ENCODE assay signal across 1 cellular context in the genomic region with DNA sequence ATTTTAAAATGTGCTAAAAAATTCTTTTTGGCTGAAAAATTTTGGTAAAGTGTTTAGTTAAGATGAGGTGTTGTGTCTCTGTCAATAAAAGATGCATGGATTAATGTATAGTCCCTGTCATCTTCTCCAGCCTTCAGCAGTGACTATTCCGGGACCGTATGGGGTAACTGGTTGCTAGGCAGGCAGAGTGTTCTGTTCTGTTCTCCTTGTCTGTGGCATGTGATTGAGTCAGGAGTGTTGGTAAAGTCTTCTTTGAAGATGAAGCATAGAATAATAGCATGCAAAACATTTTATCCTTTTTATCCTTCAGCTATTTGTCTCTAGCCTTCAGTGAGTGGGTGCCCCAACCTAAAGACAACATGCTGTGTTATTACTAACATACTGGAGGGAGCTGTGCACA.
TF ChIP-seq lines count a peak whose summit lies in the region.

No MANE protein-coding gene starts in this region.

TF ChIP-seq in WTC11, 78 proteins besides CTCF, POLR2A, EP300 and RAD21 (continued from another document):
- TF ChIP-seq E2F1 (CRISPR knock-in tag; IDR thresholded peaks at IDR 0.05) = no peak
- TF ChIP-seq ATF2 (CRISPR knock-in tag; IDR thresholded peaks at IDR 0.05; ENCODE audit: borderline replicate concordance, low read depth) = no peak
- TF ChIP-seq PREB (CRISPR knock-in tag; IDR thresholded peaks at IDR 0.05; ENCODE audit: borderline replicate concordance) = no peak
- TF ChIP-seq NR3C1 (CRISPR knock-in tag; conservative IDR thresholded peaks at IDR 0.05; ENCODE audit: low read depth) = no peak
- no peak for TF ChIP-seq IRF2 (CRISPR knock-in tag; IDR thresholded peaks at IDR 0.05; ENCODE audit: borderline replicate concordance, low read depth)
- TF ChIP-seq TEAD1 (CRISPR knock-in tag; IDR thresholded peaks at IDR 0.05) = no peak
- TF ChIP-seq, protein P1, sequence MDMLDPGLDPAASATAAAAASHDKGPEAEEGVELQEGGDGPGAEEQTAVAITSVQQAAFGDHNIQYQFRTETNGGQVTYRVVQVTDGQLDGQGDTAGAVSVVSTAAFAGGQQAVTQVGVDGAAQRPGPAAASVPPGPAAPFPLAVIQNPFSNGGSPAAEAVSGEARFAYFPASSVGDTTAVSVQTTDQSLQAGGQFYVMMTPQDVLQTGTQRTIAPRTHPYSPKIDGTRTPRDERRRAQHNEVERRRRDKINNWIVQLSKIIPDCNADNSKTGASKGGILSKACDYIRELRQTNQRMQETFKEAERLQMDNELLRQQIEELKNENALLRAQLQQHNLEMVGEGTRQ (CRISPR knock-in tag; IDR thresholded peaks at IDR 0.05) = no peak
- no peak for TF ChIP-seq ZNF423 (CRISPR knock-in tag; IDR thresholded peaks at IDR 0.05)
- no peak for TF ChIP-seq MYBL2 (CRISPR knock-in tag; IDR thresholded peaks at IDR 0.05)
- no peak for TF ChIP-seq CBFB (CRISPR knock-in tag; IDR thresholded peaks at IDR 0.05; ENCODE audit: low read depth)
- TF ChIP-seq MXD4 (CRISPR knock-in tag; IDR thresholded peaks at IDR 0.05; ENCODE audit: borderline replicate concordance) = no peak
- no peak for TF ChIP-seq FOXK1 (CRISPR knock-in tag; IDR thresholded peaks at IDR 0.05)
- TF ChIP-seq, protein P2, sequence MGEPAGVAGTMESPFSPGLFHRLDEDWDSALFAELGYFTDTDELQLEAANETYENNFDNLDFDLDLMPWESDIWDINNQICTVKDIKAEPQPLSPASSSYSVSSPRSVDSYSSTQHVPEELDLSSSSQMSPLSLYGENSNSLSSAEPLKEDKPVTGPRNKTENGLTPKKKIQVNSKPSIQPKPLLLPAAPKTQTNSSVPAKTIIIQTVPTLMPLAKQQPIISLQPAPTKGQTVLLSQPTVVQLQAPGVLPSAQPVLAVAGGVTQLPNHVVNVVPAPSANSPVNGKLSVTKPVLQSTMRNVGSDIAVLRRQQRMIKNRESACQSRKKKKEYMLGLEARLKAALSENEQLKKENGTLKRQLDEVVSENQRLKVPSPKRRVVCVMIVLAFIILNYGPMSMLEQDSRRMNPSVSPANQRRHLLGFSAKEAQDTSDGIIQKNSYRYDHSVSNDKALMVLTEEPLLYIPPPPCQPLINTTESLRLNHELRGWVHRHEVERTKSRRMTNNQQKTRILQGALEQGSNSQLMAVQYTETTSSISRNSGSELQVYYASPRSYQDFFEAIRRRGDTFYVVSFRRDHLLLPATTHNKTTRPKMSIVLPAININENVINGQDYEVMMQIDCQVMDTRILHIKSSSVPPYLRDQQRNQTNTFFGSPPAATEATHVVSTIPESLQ (CRISPR knock-in tag; IDR thresholded peaks at IDR 0.05) = no peak
- TF ChIP-seq ETV6 (CRISPR knock-in tag; IDR thresholded peaks at IDR 0.05) = no peak
- TF ChIP-seq MAX (CRISPR knock-in tag; IDR thresholded peaks at IDR 0.05) = no peak
